ENCODE assay signal across 10 cellular contexts in the genomic region with DNA sequence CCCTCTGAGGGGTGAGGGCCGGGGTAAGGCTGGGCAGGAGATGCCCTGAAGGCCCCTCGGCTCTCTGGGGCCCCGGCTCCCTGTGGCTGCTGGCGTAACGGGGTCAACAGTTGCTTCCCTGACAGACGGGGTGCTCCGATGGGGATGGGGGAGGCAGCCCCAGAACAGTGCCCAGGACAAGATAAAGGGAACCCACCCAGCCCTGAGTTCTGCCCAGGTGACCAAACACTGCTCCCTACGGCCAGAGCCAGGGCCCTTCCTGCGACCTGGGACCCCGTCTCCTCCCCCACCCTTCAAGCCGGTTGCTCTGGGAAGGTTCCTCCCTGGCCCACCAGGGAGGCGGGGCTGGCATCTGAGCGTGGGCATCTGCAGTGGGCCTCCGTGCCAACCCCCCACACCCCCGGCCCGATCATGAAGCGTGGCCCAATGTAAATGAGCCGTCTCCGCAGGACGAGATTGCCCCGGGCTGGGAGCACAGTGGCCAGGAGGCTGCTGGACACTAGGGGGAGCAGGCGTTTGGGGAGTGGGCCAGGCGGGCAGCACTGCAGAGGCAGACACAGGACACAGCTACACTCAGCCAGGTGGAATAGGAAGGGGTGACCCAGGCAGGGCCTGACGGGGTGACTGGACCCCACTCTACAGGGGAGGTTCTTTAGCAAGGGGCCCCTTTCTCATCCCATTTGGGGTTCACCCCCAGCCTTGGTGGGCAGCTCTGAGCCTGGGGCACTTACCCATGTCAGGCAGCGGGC. TPM values are rescaled to one million over a fixed set of nuclear protein-coding genes. Genes with fewer than 3 reads are reported as not detected.
DNase-seq lines count a peak whose midpoint lies in the region; ATAC-seq and TF ChIP-seq lines count a peak whose summit lies in the region.
"Had no signal": no experiment of that assay in that cellular context is flagged by ENCODE, and none has a peak within 500 bp of the region (broad histone marks: within the 10 kb centered on the region; RNA-seq: fewer than 3 reads in every experiment).

No MANE protein-coding gene starts in this region.

- no peak overlapping the region for H4K12ac ChIP-seq in trophoblast cell (ENCODE audit: low read depth, low read length)

- H4K20me1 ChIP-seq in PC-9 (ENCODE audit: insufficient read depth) = 0 out of 2 replicates have a peak, but pooled peaks cover 8% of the 10 kb centered on the region

- peaks cover 14% of the 10 kb centered on the region for H3F3A ChIP-seq in PC-9 (ENCODE audit: insufficient read depth, low read depth)

- H3K36me3 ChIP-seq in GM06990 (ENCODE audit: control insufficient read depth, insufficient read depth, low read length) (no peaks in the 10 kb centered on the region), PC-9 (ENCODE audit: low read depth) (no peaks in the 10 kb centered on the region), trophoblast cell (ENCODE audit: control insufficient read depth in 1 of 2, insufficient read depth in 2 of 2, low read length in 2 of 2) (no peaks in the 10 kb centered on the region)

- H3K4me3 ChIP-seq in GM06990 (replicated peaks; ENCODE audit: low read depth, low read length) (no peak overlapping the region), PC-9 (no peak overlapping the region), fibroblast of the aortic adventitia (ENCODE audit: low read depth, low read length) (no peak overlapping the region), trophoblast cell (ENCODE audit: low read depth, low read length) (no peak overlapping the region)

- no peak overlapping the region for H3K9ac ChIP-seq in trophoblast cell (ENCODE audit: low read length)

- H3K4me3 Mint-ChIP-seq in activated naive CD8-positive, alpha-beta T cell treated with anti-CD3 and anti-CD28 coated beads for 36 hours = no peak overlapping the region
- H3K4me3 Mint-ChIP-seq in CD4-positive, alpha-beta T cell = no peak overlapping the region
- H3K4me3 Mint-ChIP-seq: IgD-negative memory B cell had no signal

- peaks cover 3% of the 10 kb centered on the region for H3K27me3 Mint-ChIP-seq in activated naive CD8-positive, alpha-beta T cell treated with anti-CD3 and anti-CD28 coated beads for 36 hours
- peaks cover 12% of the 10 kb centered on the region for H3K27me3 Mint-ChIP-seq in CD4-positive, alpha-beta T cell

- no peak overlapping the region for H2AK5ac ChIP-seq in trophoblast cell (ENCODE audit: low read length)

- no peaks in the 10 kb centered on the region for H3K79me1 ChIP-seq in trophoblast cell (ENCODE audit: low read length)

- no peak overlapping the region for H3K14ac ChIP-seq in trophoblast cell (ENCODE audit: low read length)

- intact Hi-C loops in PC-9 (cut with micrococcal nuclease; ENCODE audit: unreplicated experiment) = no loop called here
- intact Hi-C loops in CD4-positive, alpha-beta T cell (cut with DNase I, micrococcal nuclease) = no loop called here

- BruUV-seq in PC-9 (replicated peaks; lab: Mats Ljungman, UMichigan) = no TSS peak

- peak; percentile 28 for TF ChIP-seq CTCF in GM06990 (IDR thresholded peaks at IDR 0.05; ENCODE audit: insufficient read depth, low read length, poor library complexity, severe bottlenecking)
- peak; percentile 57; the same call in 1 of the 2 replicates for TF ChIP-seq CTCF in PC-9 (conservative IDR thresholded peaks at IDR 0.05)
- TF ChIP-seq CTCF in fibroblast of the aortic adventitia (IDR thresholded peaks at IDR 0.05; ENCODE audit: insufficient read depth, low read length) = peak; percentile 73
- TF ChIP-seq CTCF in CD4-positive, alpha-beta T cell (IDR thresholded peaks at IDR 0.05) = no peak

- peaks cover 24% of the 10 kb centered on the region for H3K4me1 ChIP-seq in PC-9 (replicated peaks; ENCODE audit: insufficient read depth)
- peaks cover 17 to 18% of the 10 kb centered on the region in 2 experiments for H3K4me1 ChIP-seq in trophoblast cell (ENCODE audit: control insufficient read depth in 1 of 2, insufficient read depth in 2 of 2, low read length in 2 of 2)

- no peaks in the 10 kb centered on the region for H3K36me3 Mint-ChIP-seq in activated naive CD8-positive, alpha-beta T cell treated with anti-CD3 and anti-CD28 coated beads for 36 hours
- no peaks in the 10 kb centered on the region for H3K36me3 Mint-ChIP-seq in CD4-positive, alpha-beta T cell (ENCODE audit: low read depth)
- H3K36me3 Mint-ChIP-seq: IgD-negative memory B cell had no signal

- ATAC-seq in CD4-positive, alpha-beta T cell (ENCODE audit: poor library complexity) = no peak

- H3K27ac ChIP-seq in PC-9 (no peak overlapping the region), trophoblast cell (ENCODE audit: low read depth, low read length) (no peak overlapping the region)
- no peak overlapping the region for H3K27ac ChIP-seq in CD4-positive, alpha-beta T cell (ENCODE audit: low read depth, low read length)

- H3K4me1 Mint-ChIP-seq in activated naive CD8-positive, alpha-beta T cell treated with anti-CD3 and anti-CD28 coated beads for 36 hours = peaks cover 11% of the 10 kb centered on the region
- H3K4me1 Mint-ChIP-seq in CD4-positive, alpha-beta T cell (ENCODE audit: low read depth) = peaks cover 17% of the 10 kb centered on the region

- peak; percentile 6 for DNase-seq in GM06990 (ENCODE audit: extremely low read depth, insufficient read length)
- DNase-seq in PC-9 = no peak
- peak; percentile 26 for DNase-seq in fibroblast of the aortic adventitia (ENCODE audit: low read depth)
- peak in 1 of 2 donors; percentile 55 for DNase-seq in trophoblast cell
- DNase-seq in G401 (ENCODE audit: low spot score) = no peak
- no peak for DNase-seq in activated naive CD8-positive, alpha-beta T cell treated with anti-CD3 and anti-CD28 coated beads for 36 hours
- no peak for DNase-seq in CD4-positive, alpha-beta T cell
- DNase-seq in NCI-H446 treated with DMSO at 0.1 percent for 48 hours (lab: John Stamatoyannopoulos, UW) = no peak
- DNase-seq: activated CD4-positive, CD25-positive, alpha-beta regulatory T cell treated with anti-CD3 and anti-CD28 coated beads, Interleukin-2, amount 50 U/mL, for 72 hours had no signal

- CTCF ChIA-PET in PC-9 (lab: Charles Lee) = no interaction called here
- CTCF ChIA-PET in CD4-positive, alpha-beta T cell (lab: Charles Lee) = no interaction called here

- no peak overlapping the region for H2BK12ac ChIP-seq in trophoblast cell (ENCODE audit: low read length)

- POLR2A ChIA-PET in PC-9 (lab: Charles Lee; ENCODE audit: unreplicated experiment) = interaction anchor here (0.6 kb wide), 1 partner anchor 14 kb away, joined by 3 read pairs; no protein-coding TSS in a partner anchor
- POLR2A ChIA-PET in CD4-positive, alpha-beta T cell (lab: Charles Lee) = no interaction called here

- no peak overlapping the region for H3K18ac ChIP-seq in trophoblast cell (ENCODE audit: low read length)

- in situ Hi-C loops in G401 (cut with HindIII; ENCODE audit: low sequenced_read_pairs) = no loop called here

- no peaks in the 10 kb centered on the region for H3K9me3 ChIP-seq in PC-9 (ENCODE audit: insufficient read depth, low read depth)
- no peaks in the 10 kb centered on the region for H3K9me3 ChIP-seq in trophoblast cell (ENCODE audit: insufficient read depth, low read depth, low read length)
- H3K9me3 ChIP-seq in CD4-positive, alpha-beta T cell (ENCODE audit: control insufficient read depth, low read length) = no peaks in the 10 kb centered on the region

- H4K8ac ChIP-seq in trophoblast cell (ENCODE audit: low read depth, low read length) = no peak overlapping the region

- H3K79me2 ChIP-seq in PC-9 (ENCODE audit: low read depth) (no peaks in the 10 kb centered on the region), trophoblast cell (ENCODE audit: control insufficient read depth, insufficient read depth, low read length, poor library complexity) (no peaks in the 10 kb centered on the region)

- no peak overlapping the region for H3K23ac ChIP-seq in trophoblast cell (ENCODE audit: low read length)

- no peaks in the 10 kb centered on the region for H3K9me3 Mint-ChIP-seq in activated naive CD8-positive, alpha-beta T cell treated with anti-CD3 and anti-CD28 coated beads for 36 hours
- H3K9me3 Mint-ChIP-seq in CD4-positive, alpha-beta T cell = no peaks in the 10 kb centered on the region
- H3K9me3 Mint-ChIP-seq: IgD-negative memory B cell had no signal

- no peak overlapping the region for H3K4me2 ChIP-seq in PC-9
- peak overlapping the region; percentile 14 for H3K4me2 ChIP-seq in trophoblast cell (ENCODE audit: low read length)

- no peak overlapping the region for H2AFZ ChIP-seq in PC-9
- no peak overlapping the region for H2AFZ ChIP-seq in trophoblast cell (ENCODE audit: insufficient read depth, low read length, poor library complexity)

- no peak overlapping the region for H3K27ac Mint-ChIP-seq in activated naive CD8-positive, alpha-beta T cell treated with anti-CD3 and anti-CD28 coated beads for 36 hours
- no peak overlapping the region for H3K27ac Mint-ChIP-seq in CD4-positive, alpha-beta T cell
- H3K27ac Mint-ChIP-seq: IgD-negative memory B cell had no signal

- H2BK5ac ChIP-seq in trophoblast cell (ENCODE audit: low read depth, low read length, poor library complexity) = no peak overlapping the region

- no peaks in the 10 kb centered on the region for H3K27me3 ChIP-seq in GM06990 (replicated peaks; ENCODE audit: control insufficient read depth, insufficient read depth, low read length)
- no peaks in the 10 kb centered on the region for H3K27me3 ChIP-seq in PC-9 (ENCODE audit: insufficient read depth, low read depth)
- H3K27me3 ChIP-seq in trophoblast cell (ENCODE audit: insufficient read depth, low read length) = no peaks in the 10 kb centered on the region
- H3K27me3 ChIP-seq in CD4-positive, alpha-beta T cell (ENCODE audit: control insufficient read depth, insufficient read depth, low read length) = no peaks in the 10 kb centered on the region

- WGBS in trophoblast cell (ENCODE audit: extremely low coverage, insufficient coverage, insufficient read length) = no CpG with 5 or more reads among the region's 25 CpGs

- H3K4ac ChIP-seq in trophoblast cell (ENCODE audit: low read depth, low read length) = no peak overlapping the region

- no peak overlapping the region for H2BK120ac ChIP-seq in trophoblast cell (ENCODE audit: insufficient read depth, low read length, poor library complexity)

- no peaks in the 10 kb centered on the region for H3K9me2 ChIP-seq in PC-9 (ENCODE audit: insufficient read depth)

- H4K91ac ChIP-seq in trophoblast cell (ENCODE audit: low read depth, low read length) = no peak overlapping the region

RNA-seq across cellular contexts. Expression of a gene that starts 1.1 kb away (rescaled TPM):
- total RNA-seq in PC-9 (2021) (0.37 and 0.75 TPM in 2 replicates), fibroblast of the aortic adventitia (ENCODE audit: low replicate concordance) (0.25 and 0.36 TPM in 2 replicates)
- polyA plus RNA-seq in trophoblast cell (2013) = 0.10 TPM in 2 replicates
- total RNA-seq in G401 (2014; rRNA removed; shearing (Covaris generic)) = 0.31 TPM in 1 of 2 replicates, not detected in the other
- total RNA-seq in activated naive CD8-positive, alpha-beta T cell treated with anti-CD3 and anti-CD28 coated beads for 36 hours = under 1 TPM in 1 of 2 experiments, not detected in 1; 0.24 TPM
- total RNA-seq in CD4-positive, alpha-beta T cell = under 1 TPM; 0.73 to 0.91 TPM
- polyA plus RNA-seq: IgD-negative memory B cell had no signal

RNA-seq across cellular contexts. Expression of a gene that starts 16.1 kb away (rescaled TPM):
- total RNA-seq in PC-9 (2021) (61.6 and 104 TPM in 2 replicates), fibroblast of the aortic adventitia (ENCODE audit: low replicate concordance) (6.9 and 10.1 TPM in 2 replicates)
- 23.3 and 24.2 TPM in 2 replicates for polyA plus RNA-seq in trophoblast cell (2013)
- 38.4 and 52.9 TPM in 2 replicates for total RNA-seq in G401 (2014; rRNA removed; shearing (Covaris generic))
- total RNA-seq in activated naive CD8-positive, alpha-beta T cell treated with anti-CD3 and anti-CD28 coated beads for 36 hours = 10 to 100 TPM; 19.8 to 22.9 TPM
- total RNA-seq in CD4-positive, alpha-beta T cell = 10 to 100 TPM; 32.0 to 38.8 TPM

RNA-seq across cellular contexts. Expression of a gene that starts 16.7 kb away (rescaled TPM):
- total RNA-seq in PC-9 (2021) = 11.5 and 17.8 TPM in 2 replicates
- total RNA-seq in fibroblast of the aortic adventitia (ENCODE audit: low replicate concordance) = 7.7 and 16.1 TPM in 2 replicates
- 12.9 and 13.8 TPM in 2 replicates for polyA plus RNA-seq in trophoblast cell (2013)
- total RNA-seq in G401 (2014; rRNA removed; shearing (Covaris generic)) = 9.0 and 14.7 TPM in 2 replicates
- 10 to 100 TPM; 10.5 to 13.3 TPM for total RNA-seq in activated naive CD8-positive, alpha-beta T cell treated with anti-CD3 and anti-CD28 coated beads for 36 hours
- 10 to 100 TPM; 14.7 to 18.8 TPM for total RNA-seq in CD4-positive, alpha-beta T cell

Comparison
In these comparisons a context has a peak if more than half of its experiments do, and no peak if none do; other contexts are left out.
1. DNase-seq: peak in GM06990 (single experiment) and fibroblast of the aortic adventitia (single experiment); none in PC-9 (0 of 2), G401 (single experiment), activated naive CD8-positive, alpha-beta T cell treated with anti-CD3 and anti-CD28 coated beads for 36 hours (single experiment), CD4-positive, alpha-beta T cell (0 of 10) and NCI-H446 treated with DMSO at 0.1 percent for 48 hours (single experiment).